ENCODE assay signal across 28 cellular contexts in the genomic region with DNA sequence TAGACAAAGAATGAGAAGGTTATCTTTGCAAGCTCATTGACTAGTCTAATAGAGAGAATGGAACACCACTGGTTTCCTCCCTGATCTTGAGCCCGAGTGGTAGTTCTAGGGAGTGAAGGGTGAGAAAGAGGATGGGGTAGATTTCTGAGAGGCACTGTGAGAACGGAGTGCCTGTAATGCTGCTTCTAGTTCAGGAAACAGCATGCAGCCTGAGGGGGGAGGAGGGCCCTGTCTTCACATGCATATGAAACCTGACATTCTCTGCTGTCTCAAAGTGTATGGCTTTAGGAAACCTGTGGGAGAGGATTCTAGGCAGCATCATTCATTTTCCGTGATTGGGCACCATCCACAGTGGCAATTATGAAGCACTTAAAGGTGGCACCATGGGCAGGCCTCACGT.
"Had no signal": no experiment of that assay in that cellular context is flagged by ENCODE, and none has a peak within 500 bp of the region (broad histone marks: within the 10 kb centered on the region; RNA-seq: fewer than 3 reads in every experiment).

No MANE protein-coding gene starts in this region.

- H3K27me3 ChIP-seq: brain microvascular endothelial cell, esophagus muscularis mucosa, foreskin keratinocyte, heart left ventricle, pancreas, right atrium auricular region, tibial nerve had no signal

- DNase-seq: activated CD4-positive, alpha-beta memory T cell treated with anti-CD3 and anti-CD28 coated beads for 36 hours; activated CD4-positive, alpha-beta T cell treated with anti-CD3 and anti-CD28 coated beads, Interleukin-2, amount 10 ng/mL, durations not matched to agents 24 days and 14 days; activated CD8-positive, alpha-beta memory T cell treated with anti-CD3 and anti-CD28 coated beads, Interleukin-2, amount 50 U/mL, for 4 hours; activated gamma-delta T cell treated with Interleukin-2 at 50 U/mL for 16 hours; activated naive CD4-positive, alpha-beta T cell treated with anti-CD3 and anti-CD28 coated beads, Interleukin-2, amount 50 U/mL, for 16 hours; activated T-cell treated with anti-CD3 and anti-CD28 coated beads, Interleukin-2, amount 50 U/mL, for 4 hours; amniotic stem cell; brain microvascular endothelial cell; caudate nucleus; foreskin keratinocyte; heart left ventricle; hypothalamus; left cardiac atrium; left ventricle myocardium superior; mammary epithelial cell; naive thymus-derived CD4-positive, alpha-beta T cell; pancreas; stimulated activated CD4-positive, alpha-beta T cell treated with anti-CD3 and anti-CD28 coated beads, Interleukin-1b, Interleukin-23, amount 100 ng/mL, for 48 hours; stimulated activated naive B cell treated with anti-CD40 and anti-IgM and Interleukin-4, amounts not matched to agents 10 μg/mL and 1 μg/mL and 100 μg/mL, for 72 hours had no signal

- H3K4me2 ChIP-seq: smooth muscle cell had no signal

- ATAC-seq: activated CD4-positive, CD25-positive, alpha-beta regulatory T cell treated with anti-CD3 and anti-CD28 coated beads, Interleukin-2, amount 50 U/mL, for 24 hours; activated T-cell treated with anti-CD3 and anti-CD28 coated beads, Interleukin-2, amount 50 U/mL, for 4 hours; activated T-helper 17 cell treated with anti-CD3 and anti-CD28 coated beads, Interleukin-2, amount 50 U/mL, for 72 hours; foreskin keratinocyte; heart left ventricle; left cardiac atrium; left ventricle myocardium superior; naive thymus-derived CD4-positive, alpha-beta T cell; pancreas; stimulated activated naive B cell treated with anti-CD40 and anti-IgM and Interleukin-4, amounts not matched to agents 10 μg/mL and 1 μg/mL and 100 μg/mL, for 72 hours had no signal

- H3K4me3 ChIP-seq: esophagus muscularis mucosa, heart left ventricle, pancreas, right atrium auricular region, smooth muscle cell, tibial nerve had no signal

- FAIRE-seq: astrocyte, islet of Langerhans, pancreas had no signal

- H3K27ac ChIP-seq: brain microvascular endothelial cell, esophagus muscularis mucosa, foreskin keratinocyte, heart left ventricle, pancreas, right atrium auricular region, tibial nerve, VCaP had no signal

- H3K9me3 ChIP-seq: esophagus muscularis mucosa, heart left ventricle, pancreas, right atrium auricular region, tibial nerve had no signal

- H3K4me1 ChIP-seq: esophagus muscularis mucosa, heart left ventricle, right atrium auricular region, tibial nerve had no signal

- H3K36me3 ChIP-seq: brain microvascular endothelial cell, esophagus muscularis mucosa, heart left ventricle, pancreas, right atrium auricular region, tibial nerve had no signal
